ENCODE assay signal across 26 cellular contexts in the genomic region with DNA sequence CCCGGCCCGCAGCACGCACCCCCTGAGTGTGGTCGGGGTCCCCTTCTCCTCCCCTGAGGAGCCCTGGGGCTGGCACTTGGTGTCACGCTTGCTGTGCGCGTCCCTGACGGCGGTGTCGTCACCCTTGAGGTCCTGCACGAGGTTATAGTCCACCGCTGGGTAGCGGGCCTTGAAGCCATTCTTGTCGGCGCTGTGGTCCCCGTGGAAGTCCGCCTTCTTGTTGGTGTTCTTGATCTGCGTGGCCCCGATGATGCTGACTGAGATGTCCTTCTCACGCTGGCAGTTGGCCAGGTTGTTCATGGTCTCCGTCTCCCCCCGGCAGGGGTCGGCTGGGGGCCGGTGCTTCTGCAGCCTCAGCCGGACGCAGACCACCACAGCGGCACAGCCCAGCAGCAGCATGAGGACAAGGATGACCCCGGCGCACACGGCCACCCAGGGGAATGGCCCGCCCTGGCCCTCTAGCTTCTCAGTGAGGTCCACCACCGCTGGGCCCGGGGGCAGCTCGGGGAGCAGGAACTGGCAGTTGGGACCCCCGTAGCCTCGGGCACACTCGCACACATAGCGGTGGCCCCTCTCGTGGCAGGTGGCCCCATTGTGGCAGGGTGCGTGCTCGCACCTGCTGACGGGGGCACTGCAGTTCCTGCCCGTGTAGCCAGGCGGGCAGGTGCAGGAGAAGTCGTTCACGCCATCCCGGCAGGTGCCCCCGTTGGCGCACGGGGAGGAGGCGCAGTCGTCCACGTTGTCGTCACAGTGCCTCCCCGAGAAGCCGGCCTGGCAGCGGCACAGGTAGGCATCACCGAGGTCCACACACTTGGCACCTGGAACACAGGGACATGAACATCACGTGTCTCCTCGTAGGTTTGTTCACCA. TPM values are rescaled to one million over a fixed set of nuclear protein-coding genes. Genes with fewer than 3 reads are reported as not detected.
DNase-seq lines count a peak whose midpoint lies in the region; ATAC-seq, FAIRE-seq and TF ChIP-seq lines count a peak whose summit lies in the region.
"Had no signal": no experiment of that assay in that cellular context is flagged by ENCODE, and none has a peak within 500 bp of the region (broad histone marks: within the 10 kb centered on the region; RNA-seq: fewer than 3 reads in every experiment).

No MANE protein-coding gene starts in this region.

- TF ChIP-seq POLR2A in K562 (conservative IDR thresholded peaks at IDR 0.05), result no peak

- 2% methylated on average over 59 of the region's 60 CpGs for WGBS in K562 (ENCODE audit: insufficient coverage, low coverage, missing lambda C conversion rate)

- H3K36me3 Mint-ChIP-seq in natural killer cell treated with Interleukin-12 subunit alpha and Interleukin-12 subunit beta and Interleukin-15 and Interleukin-18, amount 100 ng/mL, for 72 hours, result no peaks in the 10 kb centered on the region
- H3K36me3 Mint-ChIP-seq in natural killer cell (peaks cover 8% of the 10 kb centered on the region), neural crest cell (ENCODE audit: low read depth) (peaks cover 11% of the 10 kb centered on the region)
- H3K36me3 Mint-ChIP-seq: CD4-positive, alpha-beta memory T cell had no signal

- ATAC-seq in natural killer cell treated with Interleukin-12 subunit alpha and Interleukin-12 subunit beta and Interleukin-15 and Interleukin-18, amount 100 ng/mL, for 72 hours, result peak in 1 of 2 donors; percentile 15
- ATAC-seq in natural killer cell (no peak), K562 (no peak), GM19035 (IDR thresholded peaks at IDR 0.05; ENCODE audit: unreplicated experiment) (no peak), GM18858 (IDR thresholded peaks at IDR 0.05; ENCODE audit: unreplicated experiment) (no peak)
- ATAC-seq: HCT116, HepG2 had no signal

- TF ChIP-seq RAD21 in K562 (CRISPR knock-in tag; conservative IDR thresholded peaks at IDR 0.05 in 1 of 2, IDR thresholded peaks at IDR 0.05 in 1 of 2), result no peak

- H2AFZ ChIP-seq in K562 (ENCODE audit: low read depth, low read length), result no peak overlapping the region

- BruUV-seq in K562 (replicated peaks; lab: Mats Ljungman, UMichigan), result no TSS peak

- peak; percentile 58 for DNase-seq in natural killer cell treated with Interleukin-12 subunit alpha and Interleukin-12 subunit beta and Interleukin-15 and Interleukin-18, amount 100 ng/mL, for 72 hours (ENCODE audit: low spot score)
- DNase-seq in natural killer cell (no peak), K562 (ENCODE audit: extremely low read depth in 1 of 4, low spot score in 3 of 4) (no peak), neural crest cell (ENCODE audit: low read depth, low spot score) (no peak)
- no peak for DNase-seq in activated naive CD4-positive, alpha-beta T cell treated with Interleukin-2 at 50 U/mL for 16 hours
- DNase-seq: KBM-7, MM.1S, NCI-H1048, NCI-H1436 treated with DMSO at 0.1 percent for 48 hours, NCI-H2029, NCI-H226, NCI-H510A treated with DMSO at 0.1 percent for 48 hours, NCI-H748 treated with DMSO at 0.1 percent for 48 hours had no signal

- TF ChIP-seq CTCF in natural killer cell (IDR thresholded peaks at IDR 0.05) (no peak), K562 (IDR thresholded peaks at IDR 0.05 in 2 of 3, conservative IDR thresholded peaks at IDR 0.05 in 1 of 3; ENCODE audit: insufficient read depth in 2 of 3, low read depth in 1 of 3, low read length in 3 of 3) (no peak), neural crest cell (conservative IDR thresholded peaks at IDR 0.05) (no peak)

- H3K36me3 ChIP-seq in K562 (ENCODE audit: control insufficient read depth, insufficient read depth, low read length), result no peaks in the 10 kb centered on the region
- H3K36me3 ChIP-seq: BLaER1 had no signal

- no peak overlapping the region for H3K27ac ChIP-seq in K562 (ENCODE audit: extremely low read depth, low read depth, low read length)
- H3K27ac ChIP-seq: BLaER1, HL-60 had no signal

- TF ChIP-seq EP300 in K562 (IDR thresholded peaks at IDR 0.05; ENCODE audit: low read length), result no peak

- H3K9me3 Mint-ChIP-seq in natural killer cell treated with Interleukin-12 subunit alpha and Interleukin-12 subunit beta and Interleukin-15 and Interleukin-18, amount 100 ng/mL, for 72 hours, result no peaks in the 10 kb centered on the region
- H3K9me3 Mint-ChIP-seq in natural killer cell (no peaks in the 10 kb centered on the region), neural crest cell (no peaks in the 10 kb centered on the region)
- H3K9me3 Mint-ChIP-seq: CD4-positive, alpha-beta memory T cell had no signal

- H4K20me1 ChIP-seq in K562 (replicated peaks; ENCODE audit: control insufficient read depth, insufficient read depth, low read length), result peaks cover 20% of the 10 kb centered on the region

- H3K79me2 ChIP-seq in K562 (ENCODE audit: control insufficient read depth, insufficient read depth, low read length), result no peaks in the 10 kb centered on the region

- H3K4me1 ChIP-seq in K562 (replicated peaks in 1 of 2; ENCODE audit: control insufficient read depth in 2 of 2, insufficient read depth in 2 of 2, low read length in 2 of 2), result peaks cover 0 to 36% of the 10 kb centered on the region in 2 experiments; a peak in 3 of 5 replicates

- no peak overlapping the region for H3K4me3 ChIP-seq in K562
- H3K4me3 ChIP-seq: BLaER1 had no signal

- H3K4me2 ChIP-seq in K562 (ENCODE audit: insufficient read depth, low read length), result no peak overlapping the region
- H3K4me2 ChIP-seq: BLaER1 had no signal

- peaks cover 24 to 47% of the 10 kb centered on the region in 2 donors for H3K27me3 Mint-ChIP-seq in natural killer cell treated with Interleukin-12 subunit alpha and Interleukin-12 subunit beta and Interleukin-15 and Interleukin-18, amount 100 ng/mL, for 72 hours
- H3K27me3 Mint-ChIP-seq in natural killer cell (ENCODE audit: low read depth in 2 of 2), result peaks cover 34 to 52% of the 10 kb centered on the region in 2 donors
- peaks cover 64% of the 10 kb centered on the region for H3K27me3 Mint-ChIP-seq in neural crest cell (ENCODE audit: low read depth)

- no peaks in the 10 kb centered on the region for H3K9me3 ChIP-seq in K562 (replicated peaks; ENCODE audit: control insufficient read depth, insufficient read depth, low read depth, low read length)
- H3K9me3 ChIP-seq: BLaER1 had no signal

- POLR2A ChIA-PET in K562 (lab: Yijun Ruan, JAX), result no interaction called here

- no peak for FAIRE-seq in K562 (lab: Jason Lieb, UNC)
- FAIRE-seq: G401.6, GM12892, GM19239, H1, HepG2, RCC 7860 had no signal

- no peak overlapping the region for H3K9ac ChIP-seq in K562 (ENCODE audit: insufficient read depth in 1 of 2, low read depth in 2 of 2, low read length in 2 of 2)
- H3K9ac ChIP-seq: BLaER1 had no signal

- CTCF ChIA-PET in K562 (lab: Yijun Ruan, JAX; ENCODE audit: low intra/inter-chr PET ratio), result no interaction called here

- no peak overlapping the region for H3K27ac Mint-ChIP-seq in natural killer cell treated with Interleukin-12 subunit alpha and Interleukin-12 subunit beta and Interleukin-15 and Interleukin-18, amount 100 ng/mL, for 72 hours
- no peak overlapping the region for H3K27ac Mint-ChIP-seq in natural killer cell
- H3K27ac Mint-ChIP-seq in neural crest cell (ENCODE audit: unreplicated experiment), result no peak overlapping the region
- H3K27ac Mint-ChIP-seq: CD4-positive, alpha-beta memory T cell had no signal

- H3K27me3 ChIP-seq in K562 (ENCODE audit: control insufficient read depth in 2 of 2, insufficient read depth in 2 of 2, low read length in 2 of 2), result peaks cover 71 to 92% of the 10 kb centered on the region in 2 experiments

- no peak overlapping the region for H3K4me3 Mint-ChIP-seq in natural killer cell treated with Interleukin-12 subunit alpha and Interleukin-12 subunit beta and Interleukin-15 and Interleukin-18, amount 100 ng/mL, for 72 hours
- H3K4me3 Mint-ChIP-seq in natural killer cell, result no peak overlapping the region
- peak overlapping the region; percentile 69 for H3K4me3 Mint-ChIP-seq in neural crest cell
- H3K4me3 Mint-ChIP-seq: CD4-positive, alpha-beta memory T cell had no signal

- H3K9me1 ChIP-seq in K562 (ENCODE audit: control insufficient read depth, insufficient read depth, low read length), result no peaks in the 10 kb centered on the region

- H3K4me1 Mint-ChIP-seq in natural killer cell treated with Interleukin-12 subunit alpha and Interleukin-12 subunit beta and Interleukin-15 and Interleukin-18, amount 100 ng/mL, for 72 hours (ENCODE audit: low read depth in 2 of 2), result peaks cover 15 to 18% of the 10 kb centered on the region in 2 donors
- H3K4me1 Mint-ChIP-seq in natural killer cell, result peaks cover 22 to 35% of the 10 kb centered on the region in 2 donors
- peaks cover 29% of the 10 kb centered on the region for H3K4me1 Mint-ChIP-seq in neural crest cell

- in situ Hi-C loops in K562 (cut with MboI), result no loop called here

- intact Hi-C loops in natural killer cell (cut with micrococcal nuclease) (no loop called here), K562 (cut with micrococcal nuclease) (no loop called here)

RNA-seq across cellular contexts. Expression of a gene that starts 7.4 kb away (rescaled TPM):
- under 1 TPM; 0.12 to 0.61 TPM for total RNA-seq in natural killer cell treated with Interleukin-12 subunit alpha and Interleukin-12 subunit beta and Interleukin-15 and Interleukin-18, amount 100 ng/mL, for 72 hours
- total RNA-seq in natural killer cell (10 to 100 TPM in 1 of 3 donors, 1 to 10 TPM in 2; 4.3 to 16.9 (median 6.0) TPM), K562 (2014; rRNA removed) (not detected in 2 replicates), K562 (2014; rRNA removed; fragmentation: Illumina TruSeq; extraction: Trizol) (not detected in 2 replicates), K562 (2015; rRNA removed; fragmentation: Illumina TruSeq; extraction: Trizol) (not detected in 2 replicates), K562 (2021) (not detected in 2 replicates), neural crest cell (53.9 and 59.8 TPM in 2 replicates)
- not detected in 2 replicates for total RNA-seq in K562 (2011; cell fraction: chromatin; rRNA removed; ENCODE audit: low replicate concordance)
- not detected in 2 replicates for total RNA-seq in K562 (2011; cell fraction: nucleolus; rRNA removed)
- not detected in 2 replicates for total RNA-seq in K562 (2011; cell fraction: nucleoplasm; rRNA removed)
- polyA plus RNA-seq in K562 (2011; rRNA removed) (not detected in 2 replicates), K562 (2014; fragmentation: Illumina TruSeq; extraction: Trizol) (not detected in 2 replicates), K562 (2014; fragmentation: Nextera tagmentation; extraction: Ambion mirVana) (not detected), K562 (2014; rRNA removed) (not detected in 2 replicates)
- 0.03 TPM in 1 of 2 replicates, not detected in the other for polyA plus RNA-seq in K562 (2011; cell fraction: cytosol; rRNA removed)
- not detected in 2 replicates for polyA plus RNA-seq in K562 (2011; cell fraction: nucleus; rRNA removed)
- polyA plus RNA-seq in K562 (2012), result 0.03 TPM in 1 of 2 replicates, not detected in the other
- not detected in 2 replicates for polyA minus RNA-seq in K562 (2011; rRNA and poly(A)+ RNA removed)
- polyA minus RNA-seq in K562 (2011; cell fraction: cytosol; rRNA and poly(A)+ RNA removed), result not detected in 2 replicates
- not detected in 2 replicates for polyA minus RNA-seq in K562 (2011; cell fraction: nucleus; rRNA and poly(A)+ RNA removed)
- total RNA-seq: HepG2, OCI-LY7 had no signal
- polyA plus RNA-seq: HepG2 had no signal

RNA-seq across cellular contexts. Expression of a gene that starts 23.1 kb away (rescaled TPM):
- 10 to 100 TPM; 19.9 to 28.0 TPM for total RNA-seq in natural killer cell treated with Interleukin-12 subunit alpha and Interleukin-12 subunit beta and Interleukin-15 and Interleukin-18, amount 100 ng/mL, for 72 hours
- total RNA-seq in natural killer cell, result 10 to 100 TPM; 37.8 to 55.6 (median 39.9) TPM
- 43.4 and 80.5 TPM in 2 replicates for total RNA-seq in K562 (2011; cell fraction: chromatin; rRNA removed; ENCODE audit: low replicate concordance)
- 21.2 and 24.1 TPM in 2 replicates for total RNA-seq in K562 (2011; cell fraction: nucleolus; rRNA removed)
- 25.9 and 29.8 TPM in 2 replicates for total RNA-seq in K562 (2011; cell fraction: nucleoplasm; rRNA removed)
- 9.4 and 12.2 TPM in 2 replicates for total RNA-seq in K562 (2014; rRNA removed)
- total RNA-seq in K562 (2014; rRNA removed; fragmentation: Illumina TruSeq; extraction: Trizol), result 15.1 and 16.4 TPM in 2 replicates
- 12.8 and 12.9 TPM in 2 replicates for total RNA-seq in K562 (2015; rRNA removed; fragmentation: Illumina TruSeq; extraction: Trizol)
- total RNA-seq in K562 (2021), result 22.6 and 23.0 TPM in 2 replicates
- 16.6 and 16.9 TPM in 2 replicates for polyA plus RNA-seq in K562 (2011; rRNA removed)
- 11.3 and 12.0 TPM in 2 replicates for polyA plus RNA-seq in K562 (2011; cell fraction: cytosol; rRNA removed)
- polyA plus RNA-seq in K562 (2011; cell fraction: nucleus; rRNA removed), result 24.9 and 30.9 TPM in 2 replicates
- 11.9 and 18.1 TPM in 2 replicates for polyA plus RNA-seq in K562 (2012)
- polyA plus RNA-seq in K562 (2014; fragmentation: Illumina TruSeq; extraction: Trizol), result 19.9 and 21.3 TPM in 2 replicates
- 1 to 10 TPM; 3.5 to 5.5 TPM for polyA plus RNA-seq in K562 (2014; fragmentation: Nextera tagmentation; extraction: Ambion mirVana)
- 14.7 and 14.8 TPM in 2 replicates for polyA plus RNA-seq in K562 (2014; rRNA removed)
- polyA minus RNA-seq in K562 (2011; rRNA and poly(A)+ RNA removed), result 38.8 and 43.3 TPM in 2 replicates
- polyA minus RNA-seq in K562 (2011; cell fraction: cytosol; rRNA and poly(A)+ RNA removed), result 12.5 and 17.4 TPM in 2 replicates
- polyA minus RNA-seq in K562 (2011; cell fraction: nucleus; rRNA and poly(A)+ RNA removed), result 23.7 and 38.2 TPM in 2 replicates
- 33.4 and 33.7 TPM in 2 replicates for total RNA-seq in neural crest cell
